Comparison of ENCODE assay signal across 2 cellular contexts in the genomic region with DNA sequence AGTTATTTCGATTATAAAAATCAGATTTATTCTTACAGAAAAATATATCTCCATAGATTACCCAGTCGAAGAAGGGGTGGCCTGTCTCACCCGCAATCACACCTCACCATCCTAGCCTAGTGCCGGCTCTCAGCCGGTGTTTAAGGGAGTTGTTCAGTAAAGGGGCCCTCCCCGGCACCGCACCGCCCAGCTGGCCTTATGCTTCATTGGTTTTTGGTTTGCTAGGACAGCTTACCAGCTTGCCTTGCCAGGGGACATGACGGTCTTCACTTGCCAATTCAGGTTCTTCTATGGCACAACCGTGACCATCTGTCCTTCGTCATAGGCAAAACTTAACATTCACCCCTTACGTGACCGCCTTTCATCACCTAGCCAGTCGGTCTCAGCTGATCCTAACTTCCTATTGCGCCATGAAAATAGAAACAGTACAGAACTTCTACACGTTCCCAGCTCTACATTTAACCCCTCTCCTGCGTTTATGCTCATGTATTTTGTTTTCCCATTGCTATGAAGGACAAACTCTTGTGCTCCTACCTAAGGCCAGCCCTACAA.
TF ChIP-seq lines count a peak whose summit lies in the region.

No MANE protein-coding gene starts in this region.

TF ChIP-seq in IMR-90, 13 proteins besides CTCF, POLR2A, EP300 and RAD21:
- TF ChIP-seq, protein P1, sequence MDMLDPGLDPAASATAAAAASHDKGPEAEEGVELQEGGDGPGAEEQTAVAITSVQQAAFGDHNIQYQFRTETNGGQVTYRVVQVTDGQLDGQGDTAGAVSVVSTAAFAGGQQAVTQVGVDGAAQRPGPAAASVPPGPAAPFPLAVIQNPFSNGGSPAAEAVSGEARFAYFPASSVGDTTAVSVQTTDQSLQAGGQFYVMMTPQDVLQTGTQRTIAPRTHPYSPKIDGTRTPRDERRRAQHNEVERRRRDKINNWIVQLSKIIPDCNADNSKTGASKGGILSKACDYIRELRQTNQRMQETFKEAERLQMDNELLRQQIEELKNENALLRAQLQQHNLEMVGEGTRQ (IDR thresholded peaks at IDR 0.05; ENCODE audit: low read depth, low read length) = no peak
- TF ChIP-seq RFX5 (IDR thresholded peaks at IDR 0.05; ENCODE audit: low read depth, low read length) = no peak
- TF ChIP-seq SMC3 (IDR thresholded peaks at IDR 0.05; ENCODE audit: low read depth, low read length) = no peak
- no peak for TF ChIP-seq MAFK (IDR thresholded peaks at IDR 0.05; ENCODE audit: low read depth, low read length)
- no peak for TF ChIP-seq NFE2L2 (IDR thresholded peaks at IDR 0.05; ENCODE audit: low read depth, low read length)
- no peak for TF ChIP-seq BHLHE40 (IDR thresholded peaks at IDR 0.05; ENCODE audit: low read depth, low read length)

TF ChIP-seq in WTC11, 78 proteins besides CTCF, POLR2A, EP300 and RAD21:
- TF ChIP-seq FOXJ3 (CRISPR knock-in tag; IDR thresholded peaks at IDR 0.05; ENCODE audit: borderline replicate concordance) (no peak), TEAD4 (CRISPR knock-in tag; IDR thresholded peaks at IDR 0.05) (no peak), NFE2L1 (CRISPR knock-in tag; IDR thresholded peaks at IDR 0.05) (no peak)
- TF ChIP-seq, protein P2, sequence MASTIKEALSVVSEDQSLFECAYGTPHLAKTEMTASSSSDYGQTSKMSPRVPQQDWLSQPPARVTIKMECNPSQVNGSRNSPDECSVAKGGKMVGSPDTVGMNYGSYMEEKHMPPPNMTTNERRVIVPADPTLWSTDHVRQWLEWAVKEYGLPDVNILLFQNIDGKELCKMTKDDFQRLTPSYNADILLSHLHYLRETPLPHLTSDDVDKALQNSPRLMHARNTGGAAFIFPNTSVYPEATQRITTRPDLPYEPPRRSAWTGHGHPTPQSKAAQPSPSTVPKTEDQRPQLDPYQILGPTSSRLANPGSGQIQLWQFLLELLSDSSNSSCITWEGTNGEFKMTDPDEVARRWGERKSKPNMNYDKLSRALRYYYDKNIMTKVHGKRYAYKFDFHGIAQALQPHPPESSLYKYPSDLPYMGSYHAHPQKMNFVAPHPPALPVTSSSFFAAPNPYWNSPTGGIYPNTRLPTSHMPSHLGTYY (CRISPR knock-in tag; IDR thresholded peaks at IDR 0.05) = no peak
- TF ChIP-seq, protein P3, sequence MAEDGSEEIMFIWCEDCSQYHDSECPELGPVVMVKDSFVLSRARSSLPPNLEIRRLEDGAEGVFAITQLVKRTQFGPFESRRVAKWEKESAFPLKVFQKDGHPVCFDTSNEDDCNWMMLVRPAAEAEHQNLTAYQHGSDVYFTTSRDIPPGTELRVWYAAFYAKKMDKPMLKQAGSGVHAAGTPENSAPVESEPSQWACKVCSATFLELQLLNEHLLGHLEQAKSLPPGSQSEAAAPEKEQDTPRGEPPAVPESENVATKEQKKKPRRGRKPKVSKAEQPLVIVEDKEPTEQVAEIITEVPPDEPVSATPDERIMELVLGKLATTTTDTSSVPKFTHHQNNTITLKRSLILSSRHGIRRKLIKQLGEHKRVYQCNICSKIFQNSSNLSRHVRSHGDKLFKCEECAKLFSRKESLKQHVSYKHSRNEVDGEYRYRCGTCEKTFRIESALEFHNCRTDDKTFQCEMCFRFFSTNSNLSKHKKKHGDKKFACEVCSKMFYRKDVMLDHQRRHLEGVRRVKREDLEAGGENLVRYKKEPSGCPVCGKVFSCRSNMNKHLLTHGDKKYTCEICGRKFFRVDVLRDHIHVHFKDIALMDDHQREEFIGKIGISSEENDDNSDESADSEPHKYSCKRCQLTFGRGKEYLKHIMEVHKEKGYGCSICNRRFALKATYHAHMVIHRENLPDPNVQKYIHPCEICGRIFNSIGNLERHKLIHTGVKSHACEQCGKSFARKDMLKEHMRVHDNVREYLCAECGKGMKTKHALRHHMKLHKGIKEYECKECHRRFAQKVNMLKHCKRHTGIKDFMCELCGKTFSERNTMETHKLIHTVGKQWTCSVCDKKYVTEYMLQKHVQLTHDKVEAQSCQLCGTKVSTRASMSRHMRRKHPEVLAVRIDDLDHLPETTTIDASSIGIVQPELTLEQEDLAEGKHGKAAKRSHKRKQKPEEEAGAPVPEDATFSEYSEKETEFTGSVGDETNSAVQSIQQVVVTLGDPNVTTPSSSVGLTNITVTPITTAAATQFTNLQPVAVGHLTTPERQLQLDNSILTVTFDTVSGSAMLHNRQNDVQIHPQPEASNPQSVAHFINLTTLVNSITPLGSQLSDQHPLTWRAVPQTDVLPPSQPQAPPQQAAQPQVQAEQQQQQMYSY (CRISPR knock-in tag; IDR thresholded peaks at IDR 0.05) = no peak
- TF ChIP-seq, protein P4, sequence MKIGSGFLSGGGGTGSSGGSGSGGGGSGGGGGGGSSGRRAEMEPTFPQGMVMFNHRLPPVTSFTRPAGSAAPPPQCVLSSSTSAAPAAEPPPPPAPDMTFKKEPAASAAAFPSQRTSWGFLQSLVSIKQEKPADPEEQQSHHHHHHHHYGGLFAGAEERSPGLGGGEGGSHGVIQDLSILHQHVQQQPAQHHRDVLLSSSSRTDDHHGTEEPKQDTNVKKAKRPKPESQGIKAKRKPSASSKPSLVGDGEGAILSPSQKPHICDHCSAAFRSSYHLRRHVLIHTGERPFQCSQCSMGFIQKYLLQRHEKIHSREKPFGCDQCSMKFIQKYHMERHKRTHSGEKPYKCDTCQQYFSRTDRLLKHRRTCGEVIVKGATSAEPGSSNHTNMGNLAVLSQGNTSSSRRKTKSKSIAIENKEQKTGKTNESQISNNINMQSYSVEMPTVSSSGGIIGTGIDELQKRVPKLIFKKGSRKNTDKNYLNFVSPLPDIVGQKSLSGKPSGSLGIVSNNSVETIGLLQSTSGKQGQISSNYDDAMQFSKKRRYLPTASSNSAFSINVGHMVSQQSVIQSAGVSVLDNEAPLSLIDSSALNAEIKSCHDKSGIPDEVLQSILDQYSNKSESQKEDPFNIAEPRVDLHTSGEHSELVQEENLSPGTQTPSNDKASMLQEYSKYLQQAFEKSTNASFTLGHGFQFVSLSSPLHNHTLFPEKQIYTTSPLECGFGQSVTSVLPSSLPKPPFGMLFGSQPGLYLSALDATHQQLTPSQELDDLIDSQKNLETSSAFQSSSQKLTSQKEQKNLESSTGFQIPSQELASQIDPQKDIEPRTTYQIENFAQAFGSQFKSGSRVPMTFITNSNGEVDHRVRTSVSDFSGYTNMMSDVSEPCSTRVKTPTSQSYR (CRISPR knock-in tag; IDR thresholded peaks at IDR 0.05) = no peak
